In the genomic region with DNA sequence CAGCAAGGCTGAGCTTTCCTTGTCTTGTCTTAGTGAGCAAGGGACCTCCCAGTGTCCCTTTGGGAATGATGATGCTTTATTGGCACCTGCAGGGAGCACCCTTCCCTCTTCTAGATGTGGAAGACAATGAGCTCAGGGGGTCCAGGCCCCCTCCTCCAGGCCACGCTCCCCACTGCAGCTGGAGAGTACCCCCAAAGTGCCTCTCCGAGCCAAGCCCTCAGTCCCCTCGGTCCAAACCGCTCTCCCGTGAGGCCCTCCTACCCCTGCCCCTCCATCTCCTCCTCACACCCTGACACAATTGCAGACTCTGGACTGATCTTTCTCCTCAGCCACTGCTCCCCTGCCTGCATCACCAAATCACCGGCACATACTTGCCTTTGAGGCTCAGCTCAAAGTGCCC, we compare ENCODE assay signal across 21 cellular contexts. TPM values are rescaled to one million over a fixed set of nuclear protein-coding genes. Genes with fewer than 3 reads are reported as not detected.
A peak's percentile ranks its signal among the peaks of the same experiment; 100 is the strongest.
DNase-seq lines count a peak whose midpoint lies in the region; ATAC-seq and TF ChIP-seq lines count a peak whose summit lies in the region.
"Had no signal": no experiment of that assay in that cellular context is flagged by ENCODE, and none has a peak within 500 bp of the region (broad histone marks: within the 10 kb centered on the region; RNA-seq: fewer than 3 reads in every experiment).

No MANE protein-coding gene starts in this region.

- peaks cover 19% of the 10 kb centered on the region for H3F3A ChIP-seq in PC-9 (ENCODE audit: insufficient read depth, low read depth)

- H3K4me1 Mint-ChIP-seq in chondrocyte (ENCODE audit: low read depth): no peaks in the 10 kb centered on the region
- no peaks in the 10 kb centered on the region for H3K4me1 Mint-ChIP-seq in stimulated activated effector memory CD8-positive, alpha-beta T cell treated with anti-CD3 and anti-CD28 coated beads, Interleukin-12 subunit alpha, Interleukin-12 subunit beta, amount 100 ng/mL, for 72 hours
- no peaks in the 10 kb centered on the region for H3K4me1 Mint-ChIP-seq in naive thymus-derived CD8-positive, alpha-beta T cell

- POLR2A ChIA-PET in PC-9 (lab: Charles Lee; ENCODE audit: unreplicated experiment): interaction anchor here (0.5 to 0.9 kb wide), 6 partner anchors 19 to 1368 kb away, joined by 3 to 15 read pairs (median 8); no protein-coding TSS in a partner anchor
- POLR2A ChIA-PET in naive thymus-derived CD8-positive, alpha-beta T cell (lab: Charles Lee): no interaction called here

- H3K36me3 ChIP-seq in PC-9 (ENCODE audit: low read depth): no peaks in the 10 kb centered on the region

- CTCF ChIA-PET in PC-9 (lab: Charles Lee): interaction anchor here (0.7 kb wide), 1 partner anchor 77 kb away, joined by 3 read pairs; no protein-coding TSS in a partner anchor

- no peaks in the 10 kb centered on the region for H3K9me3 Mint-ChIP-seq in chondrocyte (ENCODE audit: low read depth)
- no peaks in the 10 kb centered on the region for H3K9me3 Mint-ChIP-seq in stimulated activated effector memory CD8-positive, alpha-beta T cell treated with anti-CD3 and anti-CD28 coated beads, Interleukin-12 subunit alpha, Interleukin-12 subunit beta, amount 100 ng/mL, for 72 hours
- H3K9me3 Mint-ChIP-seq in naive thymus-derived CD8-positive, alpha-beta T cell: no peaks in the 10 kb centered on the region
- H3K9me3 Mint-ChIP-seq: CD8-positive, alpha-beta T cell had no signal

- ATAC-seq in stimulated activated effector memory CD8-positive, alpha-beta T cell treated with anti-CD3 and anti-CD28 coated beads, Interleukin-12 subunit alpha, Interleukin-12 subunit beta, amount 100 ng/mL, for 72 hours: peak; percentile 6
- ATAC-seq in naive thymus-derived CD8-positive, alpha-beta T cell: no peak
- ATAC-seq: CD8-positive, alpha-beta T cell; K562 had no signal

- H3K27me3 Mint-ChIP-seq in chondrocyte (ENCODE audit: low read depth): peaks cover 5% of the 10 kb centered on the region
- H3K27me3 Mint-ChIP-seq in naive thymus-derived CD8-positive, alpha-beta T cell: no peaks in the 10 kb centered on the region

- no peak overlapping the region for H3K4me3 ChIP-seq in PC-9
- H3K4me3 ChIP-seq: K562, SK-N-MC had no signal

- no peaks in the 10 kb centered on the region for H3K27me3 ChIP-seq in PC-9 (ENCODE audit: insufficient read depth, low read depth)

- peaks cover 1% of the 10 kb centered on the region for H3K36me3 Mint-ChIP-seq in chondrocyte (ENCODE audit: low read depth)
- H3K36me3 Mint-ChIP-seq in stimulated activated effector memory CD8-positive, alpha-beta T cell treated with anti-CD3 and anti-CD28 coated beads, Interleukin-12 subunit alpha, Interleukin-12 subunit beta, amount 100 ng/mL, for 72 hours: no peaks in the 10 kb centered on the region
- H3K36me3 Mint-ChIP-seq in naive thymus-derived CD8-positive, alpha-beta T cell: no peaks in the 10 kb centered on the region
- H3K36me3 Mint-ChIP-seq: CD8-positive, alpha-beta T cell had no signal

- peaks cover 43% of the 10 kb centered on the region for H3K4me1 ChIP-seq in PC-9 (replicated peaks; ENCODE audit: insufficient read depth)

- H4K20me1 ChIP-seq in PC-9 (ENCODE audit: insufficient read depth): no peaks in the 10 kb centered on the region

- H3K79me2 ChIP-seq in PC-9 (ENCODE audit: low read depth): no peaks in the 10 kb centered on the region

- BruUV-seq in PC-9 (replicated peaks; lab: Mats Ljungman, UMichigan): no TSS peak

- no peak overlapping the region for H3K27ac Mint-ChIP-seq in chondrocyte (ENCODE audit: unreplicated experiment)
- no peak overlapping the region for H3K27ac Mint-ChIP-seq in stimulated activated effector memory CD8-positive, alpha-beta T cell treated with anti-CD3 and anti-CD28 coated beads, Interleukin-12 subunit alpha, Interleukin-12 subunit beta, amount 100 ng/mL, for 72 hours
- no peak overlapping the region for H3K27ac Mint-ChIP-seq in naive thymus-derived CD8-positive, alpha-beta T cell
- H3K27ac Mint-ChIP-seq: CD8-positive, alpha-beta T cell had no signal

- no peaks in the 10 kb centered on the region for H3K9me2 ChIP-seq in PC-9 (ENCODE audit: insufficient read depth)

- no peaks in the 10 kb centered on the region for H3K9me3 ChIP-seq in PC-9 (ENCODE audit: insufficient read depth, low read depth)
- H3K9me3 ChIP-seq: Caco-2 had no signal

- H3K4me2 ChIP-seq in PC-9: peak overlapping the region; percentile 55

- no peak for DNase-seq in PC-9
- peak; percentile 42 for DNase-seq in chondrocyte (ENCODE audit: low spot score)
- DNase-seq in mesenteric fat pad (ENCODE audit: low spot score): peak; percentile 68
- no peak for DNase-seq in stimulated activated effector memory CD8-positive, alpha-beta T cell treated with anti-CD3 and anti-CD28 coated beads, Interleukin-12 subunit alpha, Interleukin-12 subunit beta, amount 100 ng/mL, for 72 hours (ENCODE audit: low spot score in 2 of 2)
- no peak for DNase-seq in GDM1 (lab: John Stamatoyannopoulos, UW)
- DNase-seq in naive thymus-derived CD8-positive, alpha-beta T cell: no peak
- no peak for DNase-seq in NCI-H2227 treated with DMSO at 0.1 percent for 48 hours (lab: John Stamatoyannopoulos, UW)
- DNase-seq: C1 segment of cervical spinal cord; CD8-positive, alpha-beta T cell; DND-41; H7; SIG-M5; SW 1271 had no signal

- intact Hi-C loops in PC-9 (cut with micrococcal nuclease; ENCODE audit: unreplicated experiment): loop anchor here (5.0 kb wide), 1 partner anchor 57 kb away; no protein-coding TSS in a partner anchor

- no peak overlapping the region for H3K4me3 Mint-ChIP-seq in chondrocyte (ENCODE audit: unreplicated experiment)
- no peak overlapping the region for H3K4me3 Mint-ChIP-seq in stimulated activated effector memory CD8-positive, alpha-beta T cell treated with anti-CD3 and anti-CD28 coated beads, Interleukin-12 subunit alpha, Interleukin-12 subunit beta, amount 100 ng/mL, for 72 hours
- H3K4me3 Mint-ChIP-seq in naive thymus-derived CD8-positive, alpha-beta T cell: no peak overlapping the region
- H3K4me3 Mint-ChIP-seq: CD8-positive, alpha-beta T cell had no signal

- H3K27ac ChIP-seq in PC-9: no peak overlapping the region
- H3K27ac ChIP-seq: SK-N-MC had no signal

- H2AFZ ChIP-seq in PC-9: no peak overlapping the region

- TF ChIP-seq CTCF in PC-9 (conservative IDR thresholded peaks at IDR 0.05) (no peak), chondrocyte (IDR thresholded peaks at IDR 0.05) (no peak)

RNA-seq across cellular contexts. Expression of a gene that starts 16.7 kb away (rescaled TPM):
- not detected in 2 replicates for total RNA-seq in PC-9 (2021)
- total RNA-seq in chondrocyte: not detected in 3 replicates
- not detected for total RNA-seq in mesenteric fat pad
- not detected for total RNA-seq in naive thymus-derived CD8-positive, alpha-beta T cell
- polyA plus RNA-seq in naive thymus-derived CD8-positive, alpha-beta T cell: not detected
- total RNA-seq: A673; Caco-2; CD8-positive, alpha-beta T cell; H7; K562; LHCN-M2; MCF 10A; NCI-H460; OCI-LY7 had no signal
- polyA plus RNA-seq: K562 had no signal

RNA-seq across cellular contexts. Expression of a gene that starts 19.2 kb away (rescaled TPM):
- total RNA-seq in PC-9 (2021) (11.4 and 18.1 TPM in 2 replicates), chondrocyte (0.10 to 1.1 TPM (median 0.17 TPM) in 3 replicates), mesenteric fat pad (0.10 TPM)
- not detected for total RNA-seq in naive thymus-derived CD8-positive, alpha-beta T cell
- polyA plus RNA-seq in naive thymus-derived CD8-positive, alpha-beta T cell: not detected
- total RNA-seq: CD8-positive, alpha-beta T cell; NCI-H460 had no signal

RNA-seq across cellular contexts. Expression of a gene that starts 42.7 kb away (rescaled TPM):
- total RNA-seq in PC-9 (2021) (not detected in 2 replicates), chondrocyte (not detected in 3 replicates), mesenteric fat pad (not detected)
- not detected for total RNA-seq in naive thymus-derived CD8-positive, alpha-beta T cell
- not detected for polyA plus RNA-seq in naive thymus-derived CD8-positive, alpha-beta T cell
- total RNA-seq: A673; Caco-2; CD8-positive, alpha-beta T cell; H7; LHCN-M2; MCF 10A; NCI-H460; OCI-LY7 had no signal

Comparison
In these comparisons a context has a peak if more than half of its experiments do, and no peak if none do; other contexts are left out.
1. DNase-seq: peak in chondrocyte (single experiment) and mesenteric fat pad (single experiment); none in PC-9 (0 of 2), stimulated activated effector memory CD8-positive, alpha-beta T cell treated with anti-CD3 and anti-CD28 coated beads, Interleukin-12 subunit alpha, Interleukin-12 subunit beta, amount 100 ng/mL, for 72 hours (0 of 2), GDM1 (single experiment), naive thymus-derived CD8-positive, alpha-beta T cell (0 of 10) and NCI-H2227 treated with DMSO at 0.1 percent for 48 hours (single experiment).